Comparison of ENCODE assay signal across 8 cellular contexts in the genomic region with DNA sequence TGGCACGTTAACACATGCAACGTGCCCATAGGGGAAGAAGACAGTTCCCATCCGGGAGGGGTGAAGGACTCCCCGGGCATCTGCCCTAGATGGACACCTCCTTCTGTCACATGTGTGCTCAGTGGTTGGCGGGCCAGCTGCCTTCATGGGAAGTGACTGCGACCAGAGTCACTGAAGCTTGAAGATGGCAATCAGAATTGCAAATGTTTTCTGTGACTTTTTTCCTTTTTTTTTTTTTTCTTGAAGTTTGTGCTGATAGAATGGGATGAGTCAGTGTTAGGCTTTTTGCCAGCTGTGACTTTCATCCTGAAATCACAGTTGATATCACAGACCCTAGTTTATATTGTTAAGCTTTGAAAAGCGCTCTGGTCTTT.
DNase-seq lines count a peak whose midpoint lies in the region; ATAC-seq lines count a peak whose summit lies in the region.

No MANE protein-coding gene starts in this region.

- peak; percentile 35 for DNase-seq in Daoy (ENCODE audit: low read depth)
- DNase-seq in RKO (ENCODE audit: low spot score), result peak; percentile 19
- peak; percentile 68 for DNase-seq in left kidney (ENCODE audit: low read depth, low spot score)
- DNase-seq in activated naive CD4-positive, alpha-beta T cell treated with Interleukin-2 at 50 U/mL for 16 hours, result no peak
- DNase-seq in islet precursor cell, result no peak
- no peak for DNase-seq in NK-92 treated with Interleukin-12 subunit alpha and Interleukin-12 subunit beta, amount 100 ng/mL, for 24 hours (lab: John Stamatoyannopoulos, UW)
- no peak for DNase-seq in activated T-cell treated with anti-CD3 and anti-CD28 coated beads for 4 hours

- ATAC-seq in GM21737 (IDR thresholded peaks at IDR 0.05; ENCODE audit: unreplicated experiment), result peak; percentile 81

Comparison
In these comparisons a context has a peak if more than half of its experiments do, and no peak if none do; other contexts are left out.
1. DNase-seq: peak in Daoy (single experiment), RKO (single experiment) and left kidney (single experiment); none in activated naive CD4-positive, alpha-beta T cell treated with Interleukin-2 at 50 U/mL for 16 hours (single experiment), islet precursor cell (single experiment), NK-92 treated with Interleukin-12 subunit alpha and Interleukin-12 subunit beta, amount 100 ng/mL, for 24 hours (single experiment) and activated T-cell treated with anti-CD3 and anti-CD28 coated beads for 4 hours (single experiment).